In the genomic region with DNA sequence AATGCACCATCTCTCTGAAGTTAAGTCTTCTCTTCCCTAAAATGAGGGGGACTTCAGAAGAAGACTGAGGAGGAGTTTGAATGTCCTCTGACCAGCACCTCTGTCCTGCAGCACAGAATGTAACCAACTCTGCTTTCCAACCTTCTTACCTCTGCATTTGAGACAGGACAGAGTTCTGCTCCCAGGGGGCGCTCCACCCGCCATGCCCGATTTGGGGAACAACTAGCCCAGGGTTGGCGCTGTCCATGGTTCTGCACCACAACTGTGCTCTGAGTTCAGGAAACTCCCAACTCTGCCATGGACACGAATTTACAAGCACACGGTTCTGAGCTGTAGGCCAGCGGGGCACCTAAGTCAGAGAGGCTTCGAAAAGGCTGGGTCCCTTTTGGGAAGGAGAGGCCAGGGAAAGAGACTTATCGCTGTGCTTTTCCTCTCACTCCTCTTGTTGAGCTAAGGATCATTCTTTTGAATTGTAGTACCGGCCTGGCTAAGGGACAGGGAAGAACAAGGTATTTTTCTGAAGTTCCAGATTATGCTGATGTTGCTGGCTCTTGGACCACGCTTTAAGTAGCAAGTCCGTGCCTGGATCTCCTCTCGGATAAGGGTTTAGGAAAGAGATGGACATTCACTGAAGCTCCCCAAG, we compare ENCODE assay signal across 7 cellular contexts. TPM values are rescaled to one million over a fixed set of nuclear protein-coding genes. Genes with fewer than 3 reads are reported as not detected.
DNase-seq lines count a peak whose midpoint lies in the region; ATAC-seq and TF ChIP-seq lines count a peak whose summit lies in the region.

No MANE protein-coding gene starts in this region.

- H3K4me2 ChIP-seq in trophoblast cell (ENCODE audit: low read length) = no peak overlapping the region

- H3K36me3 Mint-ChIP-seq in activated T-helper 1 cell treated with anti-CD3 and anti-CD28 coated beads, Interleukin-12 subunit alpha, Interleukin-12 subunit beta, Interleukin-2, Interleukin-4 antibody, amounts not matched to agents 30 ng/mL and 10 ng/mL and 1 ng/mL, durations not matched to agents 14 hours and 24 hours and 36 hours (ENCODE audit: low read depth) = no peaks in the 10 kb centered on the region

- H3K4ac ChIP-seq in trophoblast cell (ENCODE audit: low read depth, low read length) = no peak overlapping the region

- H3K27me3 Mint-ChIP-seq in activated T-helper 1 cell treated with anti-CD3 and anti-CD28 coated beads, Interleukin-12 subunit alpha, Interleukin-12 subunit beta, Interleukin-2, Interleukin-4 antibody, amounts not matched to agents 30 ng/mL and 10 ng/mL and 1 ng/mL, durations not matched to agents 14 hours and 24 hours and 36 hours (ENCODE audit: insufficient read depth) = no peaks in the 10 kb centered on the region

- H4K91ac ChIP-seq in trophoblast cell (ENCODE audit: low read depth, low read length) = no peak overlapping the region

- H3K23ac ChIP-seq in trophoblast cell (ENCODE audit: low read length) = no peak overlapping the region

- H2BK12ac ChIP-seq in trophoblast cell (ENCODE audit: low read length) = no peak overlapping the region

- H3K9ac ChIP-seq in trophoblast cell (ENCODE audit: low read length) = no peak overlapping the region

- H3K4me3 ChIP-seq in trophoblast cell (ENCODE audit: low read depth, low read length) (no peak overlapping the region), vagina (no peak overlapping the region)

- no peaks in the 10 kb centered on the region for H3K79me2 ChIP-seq in trophoblast cell (ENCODE audit: control insufficient read depth, insufficient read depth, low read length, poor library complexity)

- TF ChIP-seq POLR2A in GM18505 (IDR thresholded peaks at IDR 0.05; ENCODE audit: borderline replicate concordance, extremely low read depth, insufficient read depth, insufficient read length) (peak; percentile 25), vagina (IDR thresholded peaks at IDR 0.05) (no peak)

- H2BK5ac ChIP-seq in trophoblast cell (ENCODE audit: low read depth, low read length, poor library complexity) = no peak overlapping the region

- DNase-seq in OCI-M2 (lab: John Stamatoyannopoulos, UW; ENCODE audit: unreplicated experiment) (peak; percentile 59), glomerular visceral epithelial cell (ENCODE audit: extremely low spot score) (peak; percentile 71), trophoblast cell (peak; percentile 82 to 95), NCI-H2196 treated with DMSO at 0.1 percent for 48 hours (lab: John Stamatoyannopoulos, UW; ENCODE audit: unreplicated experiment) (no peak), vagina (ENCODE audit: extremely low spot score in 2 of 2) (no peak)
- DNase-seq in activated T-helper 1 cell treated with anti-CD3 and anti-CD28 coated beads, Interleukin-12 subunit alpha, Interleukin-12 subunit beta, Interleukin-2, Interleukin-4 antibody, amounts not matched to agents 30 ng/mL and 10 ng/mL and 1 ng/mL, durations not matched to agents 14 hours and 24 hours and 36 hours (ENCODE audit: low spot score) = peak; percentile 46

- H3K36me3 ChIP-seq in trophoblast cell (ENCODE audit: control insufficient read depth in 1 of 2, insufficient read depth in 2 of 2, low read length in 2 of 2) (no peaks in the 10 kb centered on the region), vagina (no peaks in the 10 kb centered on the region)

- no peak overlapping the region for H2BK120ac ChIP-seq in trophoblast cell (ENCODE audit: insufficient read depth, low read length, poor library complexity)

- peaks cover 10% of the 10 kb centered on the region for H3K9me3 Mint-ChIP-seq in activated T-helper 1 cell treated with anti-CD3 and anti-CD28 coated beads, Interleukin-12 subunit alpha, Interleukin-12 subunit beta, Interleukin-2, Interleukin-4 antibody, amounts not matched to agents 30 ng/mL and 10 ng/mL and 1 ng/mL, durations not matched to agents 14 hours and 24 hours and 36 hours

- no peak overlapping the region for H3K27ac ChIP-seq in trophoblast cell (ENCODE audit: low read depth, low read length)
- no peak overlapping the region for H3K27ac ChIP-seq in vagina

- peaks cover 11% of the 10 kb centered on the region for H3K4me1 Mint-ChIP-seq in activated T-helper 1 cell treated with anti-CD3 and anti-CD28 coated beads, Interleukin-12 subunit alpha, Interleukin-12 subunit beta, Interleukin-2, Interleukin-4 antibody, amounts not matched to agents 30 ng/mL and 10 ng/mL and 1 ng/mL, durations not matched to agents 14 hours and 24 hours and 36 hours (ENCODE audit: low read depth)

- no peaks in the 10 kb centered on the region for H3K27me3 ChIP-seq in trophoblast cell (ENCODE audit: insufficient read depth, low read length)
- no peaks in the 10 kb centered on the region for H3K27me3 ChIP-seq in vagina

- no peak overlapping the region for H4K8ac ChIP-seq in trophoblast cell (ENCODE audit: low read depth, low read length)

- H3K4me1 ChIP-seq in trophoblast cell (ENCODE audit: control insufficient read depth in 1 of 2, insufficient read depth in 2 of 2, low read length in 2 of 2) (no peaks in the 10 kb centered on the region), vagina (no peaks in the 10 kb centered on the region)

- H2AFZ ChIP-seq in trophoblast cell (ENCODE audit: insufficient read depth, low read length, poor library complexity) = no peak overlapping the region

- H3K18ac ChIP-seq in trophoblast cell (ENCODE audit: low read length) = no peak overlapping the region

- no peak overlapping the region for H3K27ac Mint-ChIP-seq in activated T-helper 1 cell treated with anti-CD3 and anti-CD28 coated beads, Interleukin-12 subunit alpha, Interleukin-12 subunit beta, Interleukin-2, Interleukin-4 antibody, amounts not matched to agents 30 ng/mL and 10 ng/mL and 1 ng/mL, durations not matched to agents 14 hours and 24 hours and 36 hours

- no peak overlapping the region for H3K4me3 Mint-ChIP-seq in activated T-helper 1 cell treated with anti-CD3 and anti-CD28 coated beads, Interleukin-12 subunit alpha, Interleukin-12 subunit beta, Interleukin-2, Interleukin-4 antibody, amounts not matched to agents 30 ng/mL and 10 ng/mL and 1 ng/mL, durations not matched to agents 14 hours and 24 hours and 36 hours

- ATAC-seq in GM18505 (IDR thresholded peaks at IDR 0.05; ENCODE audit: unreplicated experiment) = no peak

- no peak overlapping the region for H4K12ac ChIP-seq in trophoblast cell (ENCODE audit: low read depth, low read length)

- WGBS in trophoblast cell (ENCODE audit: extremely low coverage, insufficient coverage, insufficient read length) = no CpG with 5 or more reads among the region's 13 CpGs

- no peak overlapping the region for H3K14ac ChIP-seq in trophoblast cell (ENCODE audit: low read length)

- H2AK5ac ChIP-seq in trophoblast cell (ENCODE audit: low read length) = no peak overlapping the region

- H3K9me3 ChIP-seq in trophoblast cell (ENCODE audit: insufficient read depth, low read depth, low read length) = peaks cover 18% of the 10 kb centered on the region
- no peaks in the 10 kb centered on the region for H3K9me3 ChIP-seq in vagina

- H3K79me1 ChIP-seq in trophoblast cell (ENCODE audit: low read length) = no peaks in the 10 kb centered on the region

- intact Hi-C loops in activated T-helper 1 cell treated with anti-CD3 and anti-CD28 coated beads, Interleukin-12 subunit alpha, Interleukin-12 subunit beta, Interleukin-2, Interleukin-4 antibody, amounts not matched to agents 30 ng/mL and 10 ng/mL and 1 ng/mL, durations not matched to agents 14 hours and 24 hours and 36 hours (cut with micrococcal nuclease) = no loop called here
- intact Hi-C loops in vagina (cut with DNase I) = no loop called here

- TF ChIP-seq CTCF in vagina (IDR thresholded peaks at IDR 0.05) = peak in 1 of 3 experiments; percentile 14

RNA-seq across cellular contexts. Expression of a gene that starts 22.2 kb away (rescaled TPM):
- total RNA-seq in activated T-helper 1 cell treated with anti-CD3 and anti-CD28 coated beads, Interleukin-12 subunit alpha, Interleukin-12 subunit beta, Interleukin-2, Interleukin-4 antibody, amounts not matched to agents 30 ng/mL and 10 ng/mL and 1 ng/mL, durations not matched to agents 14 hours and 24 hours and 36 hours = not detected in 2 replicates
- not detected in 2 replicates for polyA plus RNA-seq in trophoblast cell (2013)
- total RNA-seq in vagina = 0.49 TPM

RNA-seq across cellular contexts. Expression of a gene that starts 37.0 kb away (rescaled TPM):
- total RNA-seq in activated T-helper 1 cell treated with anti-CD3 and anti-CD28 coated beads, Interleukin-12 subunit alpha, Interleukin-12 subunit beta, Interleukin-2, Interleukin-4 antibody, amounts not matched to agents 30 ng/mL and 10 ng/mL and 1 ng/mL, durations not matched to agents 14 hours and 24 hours and 36 hours = 7.9 and 8.4 TPM in 2 replicates
- 9.4 and 9.7 TPM in 2 replicates for polyA plus RNA-seq in trophoblast cell (2013)
- 8.1 TPM for total RNA-seq in vagina

RNA-seq across cellular contexts. Expression of a gene that starts 38.6 kb away (rescaled TPM):
- total RNA-seq in activated T-helper 1 cell treated with anti-CD3 and anti-CD28 coated beads, Interleukin-12 subunit alpha, Interleukin-12 subunit beta, Interleukin-2, Interleukin-4 antibody, amounts not matched to agents 30 ng/mL and 10 ng/mL and 1 ng/mL, durations not matched to agents 14 hours and 24 hours and 36 hours = not detected in 2 replicates
- polyA plus RNA-seq in trophoblast cell (2013) = 1.0 TPM in 2 replicates
- total RNA-seq in vagina = not detected

Comparison
In these comparisons a context has a peak if more than half of its experiments do, and no peak if none do; other contexts are left out.
1. DNase-seq: peak in OCI-M2 (single experiment), activated T-helper 1 cell treated with anti-CD3 and anti-CD28 coated beads, Interleukin-12 subunit alpha, Interleukin-12 subunit beta, Interleukin-2, Interleukin-4 antibody, amounts not matched to agents 30 ng/mL and 10 ng/mL and 1 ng/mL, durations not matched to agents 14 hours and 24 hours and 36 hours (single experiment), glomerular visceral epithelial cell (single experiment) and trophoblast cell (2 of 2); none in NCI-H2196 treated with DMSO at 0.1 percent for 48 hours (single experiment) and vagina (0 of 2).